1 cellular context compared by ENCODE assay signal in the genomic region with DNA sequence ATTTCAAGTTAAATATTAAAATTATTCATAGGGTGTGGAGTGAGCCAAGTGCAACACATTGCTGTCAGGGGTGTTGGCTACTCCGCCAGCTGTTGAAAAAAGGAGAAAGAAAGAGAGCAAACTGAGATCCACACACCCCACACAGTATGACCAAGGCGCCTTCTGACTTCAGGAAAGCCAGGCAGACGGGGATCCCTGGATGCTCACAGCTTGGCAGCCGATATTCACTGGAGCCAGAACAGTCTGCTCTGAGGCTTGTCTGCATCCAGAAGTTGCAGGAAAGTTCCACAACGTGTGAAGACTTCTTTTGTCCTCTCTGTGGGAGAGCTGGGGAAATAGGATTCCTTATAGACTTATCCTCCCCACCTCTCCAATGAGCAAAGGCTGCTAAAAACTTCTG.
TF ChIP-seq lines count a peak whose summit lies in the region.

No MANE protein-coding gene starts in this region.

TF ChIP-seq in K562, 482 proteins besides CTCF, POLR2A, EP300 and RAD21:
- TF ChIP-seq CHD4 (IDR thresholded peaks at IDR 0.05; ENCODE audit: insufficient read depth, insufficient replicate concordance, low read depth, low read length, poor library complexity, severe bottlenecking) = no peak
- no peak for TF ChIP-seq CBFA2T3 (IDR thresholded peaks at IDR 0.05)
- no peak for TF ChIP-seq DNMT1 (IDR thresholded peaks at IDR 0.05)
- no peak for TF ChIP-seq ZNF384 (IDR thresholded peaks at IDR 0.05; ENCODE audit: low read depth, low read length)
- no peak for TF ChIP-seq TFAM (CRISPR knock-in tag; conservative IDR thresholded peaks at IDR 0.05)
- no peak for TF ChIP-seq SREBF2 (CRISPR knock-in tag; IDR thresholded peaks at IDR 0.05)
- TF ChIP-seq TARDBP (IDR thresholded peaks at IDR 0.05) = no peak
- TF ChIP-seq KHSRP (IDR thresholded peaks at IDR 0.05) = no peak
- TF ChIP-seq, protein P1, sequence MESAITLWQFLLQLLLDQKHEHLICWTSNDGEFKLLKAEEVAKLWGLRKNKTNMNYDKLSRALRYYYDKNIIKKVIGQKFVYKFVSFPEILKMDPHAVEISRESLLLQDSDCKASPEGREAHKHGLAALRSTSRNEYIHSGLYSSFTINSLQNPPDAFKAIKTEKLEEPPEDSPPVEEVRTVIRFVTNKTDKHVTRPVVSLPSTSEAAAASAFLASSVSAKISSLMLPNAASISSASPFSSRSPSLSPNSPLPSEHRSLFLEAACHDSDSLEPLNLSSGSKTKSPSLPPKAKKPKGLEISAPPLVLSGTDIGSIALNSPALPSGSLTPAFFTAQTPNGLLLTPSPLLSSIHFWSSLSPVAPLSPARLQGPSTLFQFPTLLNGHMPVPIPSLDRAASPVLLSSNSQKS (CRISPR knock-in tag; IDR thresholded peaks at IDR 0.05) = no peak
- TF ChIP-seq, protein P2, sequence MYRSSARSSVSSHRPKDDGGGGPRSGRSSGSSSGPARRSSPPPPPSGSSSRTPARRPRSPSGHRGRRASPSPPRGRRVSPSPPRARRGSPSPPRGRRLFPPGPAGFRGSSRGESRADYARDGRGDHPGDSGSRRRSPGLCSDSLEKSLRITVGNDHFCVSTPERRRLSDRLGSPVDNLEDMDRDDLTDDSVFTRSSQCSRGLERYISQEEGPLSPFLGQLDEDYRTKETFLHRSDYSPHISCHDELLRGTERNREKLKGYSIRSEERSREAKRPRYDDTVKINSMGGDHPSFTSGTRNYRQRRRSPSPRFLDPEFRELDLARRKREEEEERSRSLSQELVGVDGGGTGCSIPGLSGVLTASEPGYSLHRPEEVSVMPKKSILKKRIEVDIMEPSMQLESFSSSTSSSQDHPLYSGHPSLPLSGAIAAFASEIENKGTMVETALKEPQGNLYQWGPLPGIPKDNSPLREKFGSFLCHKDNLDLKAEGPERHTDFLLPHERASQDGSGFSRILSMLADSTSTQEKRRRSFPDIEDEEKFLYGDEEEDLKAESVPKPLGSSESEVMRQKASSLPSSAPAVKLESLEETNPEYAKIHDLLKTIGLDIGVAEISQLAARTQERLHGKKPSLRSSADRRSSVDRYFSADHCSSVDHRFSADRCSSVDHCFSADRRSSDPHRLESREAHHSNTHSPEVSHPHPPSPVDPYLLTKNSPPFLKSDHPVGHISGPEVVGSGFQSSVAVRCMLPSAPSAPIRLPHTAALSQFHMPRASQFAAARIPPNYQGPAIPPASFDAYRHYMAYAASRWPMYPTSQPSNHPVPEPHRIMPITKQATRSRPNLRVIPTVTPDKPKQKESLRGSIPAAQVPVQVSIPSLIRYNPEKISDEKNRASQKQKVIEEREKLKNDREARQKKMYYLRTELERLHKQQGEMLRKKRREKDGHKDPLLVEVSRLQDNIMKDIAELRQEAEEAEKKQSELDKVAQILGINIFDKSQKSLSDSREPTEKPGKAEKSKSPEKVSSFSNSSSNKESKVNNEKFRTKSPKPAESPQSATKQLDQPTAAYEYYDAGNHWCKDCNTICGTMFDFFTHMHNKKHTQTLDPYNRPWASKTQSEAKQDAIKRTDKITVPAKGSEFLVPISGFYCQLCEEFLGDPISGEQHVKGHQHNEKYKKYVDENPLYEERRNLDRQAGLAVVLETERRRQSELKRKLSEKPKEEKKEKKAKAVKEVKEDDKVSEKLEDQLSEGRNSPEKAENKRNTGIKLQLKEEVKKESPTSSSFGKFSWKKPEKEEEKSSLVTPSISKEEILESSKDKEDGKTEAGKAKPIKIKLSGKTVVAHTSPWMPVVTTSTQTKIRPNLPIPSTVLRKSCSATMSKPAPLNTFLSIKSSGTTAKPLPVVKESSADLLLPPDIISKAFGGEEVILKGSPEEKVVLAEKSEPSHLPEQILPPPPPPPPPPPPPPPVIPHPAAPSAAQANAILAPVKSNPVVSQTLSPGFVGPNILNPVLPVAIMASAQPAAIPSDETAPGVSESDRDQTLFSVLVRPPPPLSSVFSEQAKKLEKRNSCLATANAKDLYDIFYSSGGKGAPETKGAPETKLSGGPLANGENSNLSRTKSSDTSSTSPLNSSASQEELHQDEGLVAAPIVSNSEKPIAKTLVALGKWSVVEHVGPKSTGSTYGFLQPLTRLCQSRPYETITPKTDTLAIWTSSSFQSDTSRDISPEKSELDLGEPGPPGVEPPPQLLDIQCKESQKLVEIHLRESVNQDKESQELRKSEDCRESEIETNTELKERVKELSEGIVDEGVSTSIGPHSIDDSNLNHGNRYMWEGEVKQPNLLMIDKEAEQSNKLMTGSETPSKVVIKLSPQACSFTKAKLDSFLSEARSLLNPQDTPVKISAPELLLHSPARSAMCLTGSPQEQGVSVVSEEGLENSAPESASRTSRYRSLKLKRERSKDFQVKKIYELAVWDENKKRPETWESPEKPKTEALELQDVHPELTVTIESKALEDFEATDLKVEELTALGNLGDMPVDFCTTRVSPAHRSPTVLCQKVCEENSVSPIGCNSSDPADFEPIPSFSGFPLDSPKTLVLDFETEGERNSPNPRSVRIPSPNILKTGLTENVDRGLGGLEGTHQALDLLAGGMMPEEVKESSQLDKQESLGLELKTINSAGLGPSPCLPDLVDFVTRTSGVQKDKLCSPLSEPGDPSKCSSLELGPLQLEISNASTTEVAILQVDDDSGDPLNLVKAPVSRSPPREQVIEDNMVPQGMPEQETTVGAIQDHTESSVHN (IDR thresholded peaks at IDR 0.05; ENCODE audit: borderline replicate concordance in 1 of 2, low read depth in 1 of 2) = no peak
- TF ChIP-seq NCOA4 (IDR thresholded peaks at IDR 0.05; ENCODE audit: partially characterized antibody) = no peak
